15 cellular contexts compared by ENCODE assay signal in genomic region chr22:20799449-20799848, GRCh38. TPM values are rescaled to one million over a fixed set of nuclear protein-coding genes. Genes with fewer than 3 reads are reported as not detected.
DNase-seq lines count a peak whose midpoint lies in the region; ATAC-seq, FAIRE-seq and TF ChIP-seq lines count a peak whose summit lies in the region.
"Had no signal": no experiment of that assay in that cellular context is flagged by ENCODE, and none has a peak within 500 bp of the region (broad histone marks: within the 10 kb centered on the region; RNA-seq: fewer than 3 reads in every experiment).

No MANE protein-coding gene starts in this region.

- H2AFZ ChIP-seq in GM23338 (no peak overlapping the region), smooth muscle cell (ENCODE audit: low read depth) (no peak overlapping the region)

- peaks cover 12% of the 10 kb centered on the region for H3K36me3 Mint-ChIP-seq in GM23338 (ENCODE audit: low read depth)

- no peaks in the 10 kb centered on the region for H3K9me3 ChIP-seq in smooth muscle cell (replicated peaks; ENCODE audit: low read depth)

- no peaks in the 10 kb centered on the region for H3K4me1 ChIP-seq in GM23338 (ENCODE audit: insufficient read depth)
- H3K4me1 ChIP-seq in smooth muscle cell (ENCODE audit: low read depth) = no peaks in the 10 kb centered on the region

- peaks cover 3% of the 10 kb centered on the region for H3K36me3 ChIP-seq in GM23338 (ENCODE audit: insufficient read depth)
- H3K36me3 ChIP-seq in bronchial epithelial cell (ENCODE audit: control insufficient read depth, insufficient read depth, low read length) = peaks cover 25% of the 10 kb centered on the region
- H3K36me3 ChIP-seq in smooth muscle cell (ENCODE audit: low read depth) = no peaks in the 10 kb centered on the region

- TF ChIP-seq CTCF in GM23338 (conservative IDR thresholded peaks at IDR 0.05; ENCODE audit: low read depth in 2 of 2) (no peak), bronchial epithelial cell (IDR thresholded peaks at IDR 0.05; ENCODE audit: insufficient read depth, low read length, severe bottlenecking) (no peak), smooth muscle cell (IDR thresholded peaks at IDR 0.05; ENCODE audit: borderline replicate concordance, insufficient read depth, poor library complexity, severe bottlenecking) (no peak)

- 75% methylated on average over 8 of the region's 8 CpGs for WGBS in smooth muscle cell (ENCODE audit: low lambda C conversion rate)

- no peak overlapping the region for H3K9ac ChIP-seq in smooth muscle cell (ENCODE audit: low read depth)

- no peak overlapping the region for H3K4me3 Mint-ChIP-seq in GM23338
- H3K4me3 Mint-ChIP-seq: CD8-positive, alpha-beta memory T cell; HFFc6 had no signal

- H3F3A ChIP-seq in GM23338 (replicated peaks; ENCODE audit: low read depth) (no peaks in the 10 kb centered on the region), smooth muscle cell (ENCODE audit: low read depth) (no peaks in the 10 kb centered on the region)

- H3K27me3 ChIP-seq in GM23338 (ENCODE audit: insufficient read depth) (no peaks in the 10 kb centered on the region), bronchial epithelial cell (ENCODE audit: control insufficient read depth, insufficient read depth, low read length) (no peaks in the 10 kb centered on the region), smooth muscle cell (ENCODE audit: low read depth) (no peaks in the 10 kb centered on the region)

- H3K4me2 ChIP-seq in GM23338 = no peak overlapping the region
- H3K4me2 ChIP-seq in smooth muscle cell = no peak overlapping the region

- H3K4me1 Mint-ChIP-seq in GM23338 = no peaks in the 10 kb centered on the region
- H3K4me1 Mint-ChIP-seq: CD8-positive, alpha-beta memory T cell had no signal

- no peaks in the 10 kb centered on the region for H3K9me2 ChIP-seq in GM23338 (ENCODE audit: insufficient read depth)

- no peak overlapping the region for H3K4me3 ChIP-seq in GM23338
- no peak overlapping the region for H3K4me3 ChIP-seq in bronchial epithelial cell (ENCODE audit: low read depth, low read length)
- no peak overlapping the region for H3K4me3 ChIP-seq in smooth muscle cell

- no peak overlapping the region for H3K27ac Mint-ChIP-seq in GM23338
- H3K27ac Mint-ChIP-seq: CD8-positive, alpha-beta memory T cell; HFFc6 had no signal

- H3K27me3 Mint-ChIP-seq in GM23338 (ENCODE audit: insufficient read depth, low read depth, poor library complexity) = no peaks in the 10 kb centered on the region
- H3K27me3 Mint-ChIP-seq: CD8-positive, alpha-beta memory T cell had no signal

- DNase-seq in GM23338 (ENCODE audit: low spot score) (no peak), bronchial epithelial cell (ENCODE audit: low read depth) (peak; percentile 48), iPS-NIHi11 (ENCODE audit: low spot score) (peak; percentile 65), smooth muscle cell (lab: John Stamatoyannopoulos, UW; ENCODE audit: unreplicated experiment) (no peak), AG08395 (ENCODE audit: low spot score) (no peak), NCI-H1048 (lab: John Stamatoyannopoulos, UW) (no peak)
- DNase-seq: CD8-positive, alpha-beta memory T cell; DMS 273 treated with DMSO at 0.1 percent for 48 hours; HFFc6; NCI-H2029; NCI-H524; SHP77 treated with DMSO at 0.1 percent for 48 hours had no signal

- no peak for FAIRE-seq in bronchial epithelial cell (lab: Jason Lieb, UNC)

- H3K9me3 Mint-ChIP-seq in GM23338 = no peaks in the 10 kb centered on the region
- H3K9me3 Mint-ChIP-seq: CD8-positive, alpha-beta memory T cell; HFFc6 had no signal

- H4K20me1 ChIP-seq in GM23338 (replicated peaks; ENCODE audit: insufficient read depth) (0 out of 2 replicates have a peak, but pooled peaks cover 12% of the 10 kb centered on the region), smooth muscle cell (ENCODE audit: low read depth) (no peaks in the 10 kb centered on the region)

- ATAC-seq in GM23338 (peak; percentile 55), HG03469 (IDR thresholded peaks at IDR 0.05; ENCODE audit: unreplicated experiment) (no peak)

- H3K27ac ChIP-seq in GM23338 (ENCODE audit: low read depth) (no peak overlapping the region), smooth muscle cell (ENCODE audit: low read depth) (peak overlapping the region; percentile 26)

- H3K79me2 ChIP-seq in GM23338 (replicated peaks; ENCODE audit: insufficient read depth) (no peaks in the 10 kb centered on the region), smooth muscle cell (ENCODE audit: low read depth) (no peaks in the 10 kb centered on the region)

TF ChIP-seq in GM23338, 12 proteins besides CTCF, POLR2A, EP300 and RAD21 (continues in another document):
- no peak for TF ChIP-seq REST (IDR thresholded peaks at IDR 0.05; ENCODE audit: unreplicated experiment)
- TF ChIP-seq ZNF331 (CRISPR knock-in tag; IDR thresholded peaks at IDR 0.05; ENCODE audit: low read depth) = no peak
- TF ChIP-seq EZH2phosphoT487 (IDR thresholded peaks at IDR 0.05; ENCODE audit: unreplicated experiment) = no peak
- no peak for TF ChIP-seq CREB1 (CRISPR knock-in tag; IDR thresholded peaks at IDR 0.05; ENCODE audit: low read depth)

RNA-seq across cellular contexts. Expression of gene SERPIND1, which starts 25.5 kb away (rescaled TPM):
- total RNA-seq in GM23338 (2014; rRNA removed; shearing (Covaris generic)) = not detected in 2 replicates
- polyA plus RNA-seq in GM23338 (2016; fragmentation: Nextera tagmentation; extraction: Ambion mirVana) = not detected in 2 replicates
- total RNA-seq in bronchial epithelial cell = not detected in 2 replicates
- total RNA-seq in smooth muscle cell = not detected in 2 replicates
- polyA plus RNA-seq in smooth muscle cell = 0.10 TPM in 1 of 2 replicates, not detected in the other
- total RNA-seq: CD8-positive, alpha-beta memory T cell; H4 had no signal
- polyA plus RNA-seq: BJ had no signal

RNA-seq across cellular contexts. Expression of gene PI4KA, which starts 59.2 kb away (rescaled TPM):
- 37.2 and 38.1 TPM in 2 replicates for total RNA-seq in GM23338 (2014; rRNA removed; shearing (Covaris generic))
- polyA plus RNA-seq in GM23338 (2016; fragmentation: Nextera tagmentation; extraction: Ambion mirVana) = 13.0 and 17.1 TPM in 2 replicates
- total RNA-seq in bronchial epithelial cell = 9.5 and 12.3 TPM in 2 replicates
- total RNA-seq in smooth muscle cell = 19.2 and 33.2 TPM in 2 replicates
- 23.5 and 47.8 TPM in 2 replicates for polyA plus RNA-seq in smooth muscle cell

RNA-seq across cellular contexts. Expression of gene SNAP29, which starts 59.4 kb away (rescaled TPM):
- 8.2 and 10.2 TPM in 2 replicates for total RNA-seq in GM23338 (2014; rRNA removed; shearing (Covaris generic))
- polyA plus RNA-seq in GM23338 (2016; fragmentation: Nextera tagmentation; extraction: Ambion mirVana) = 20.8 and 22.9 TPM in 2 replicates
- total RNA-seq in bronchial epithelial cell = 3.7 and 6.3 TPM in 2 replicates
- 8.1 and 9.4 TPM in 2 replicates for total RNA-seq in smooth muscle cell
- polyA plus RNA-seq in smooth muscle cell = 28.8 and 32.1 TPM in 2 replicates

Comparison
In these comparisons a context has a peak if more than half of its experiments do, and no peak if none do; other contexts are left out.
1. DNase-seq: peak in bronchial epithelial cell (single experiment) and iPS-NIHi11 (single experiment); none in GM23338 (single experiment), smooth muscle cell (single experiment), AG08395 (single experiment) and NCI-H1048 (single experiment).